12 cellular contexts compared by ENCODE assay signal in the genomic region with DNA sequence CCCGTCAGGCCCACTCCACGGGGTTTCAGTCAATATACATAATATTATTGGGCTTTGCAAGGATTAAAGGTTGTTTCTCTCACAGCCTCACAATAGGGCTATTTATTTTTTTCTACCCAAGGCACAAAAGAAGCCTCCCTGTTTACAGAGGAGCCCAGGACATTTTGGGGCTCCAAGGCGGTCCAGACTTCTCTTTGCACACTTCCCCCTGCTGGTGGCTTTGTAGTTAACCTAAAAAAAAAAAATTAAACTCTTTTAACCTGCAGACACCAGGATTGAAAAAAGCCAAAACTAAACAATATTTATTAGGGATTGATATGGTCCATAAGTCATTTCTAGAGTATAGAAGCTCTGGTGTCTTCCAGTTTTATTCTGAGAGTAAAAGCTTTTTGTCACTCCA.
DNase-seq lines count a peak whose midpoint lies in the region; ATAC-seq, FAIRE-seq and TF ChIP-seq lines count a peak whose summit lies in the region.
"Had no signal": no experiment of that assay in that cellular context is flagged by ENCODE, and none has a peak within 500 bp of the region (broad histone marks: within the 10 kb centered on the region; RNA-seq: fewer than 3 reads in every experiment).

No MANE protein-coding gene starts in this region.

- H3K27ac Mint-ChIP-seq in neural progenitor cell: no peak overlapping the region

- TF ChIP-seq CTCF in K562 (IDR thresholded peaks at IDR 0.05 in 2 of 3, conservative IDR thresholded peaks at IDR 0.05 in 1 of 3; ENCODE audit: insufficient read depth in 2 of 3, low read depth in 1 of 3, low read length in 3 of 3) (peak in 2 of 3 experiments; percentile 2 to 20; a peak in 1 of 6 replicates), neural progenitor cell (IDR thresholded peaks at IDR 0.05) (peak; percentile 61), prostate gland (IDR thresholded peaks at IDR 0.05) (no peak)

- no peaks in the 10 kb centered on the region for H3K9me1 ChIP-seq in K562 (ENCODE audit: control insufficient read depth, insufficient read depth, low read length)

- H3K27ac ChIP-seq in K562 (ENCODE audit: extremely low read depth, low read depth, low read length) (no peak overlapping the region), neural progenitor cell (no peak overlapping the region), prostate gland (no peak overlapping the region)

- H3K27me3 Mint-ChIP-seq in neural progenitor cell (ENCODE audit: insufficient read depth, low read depth): no peaks in the 10 kb centered on the region

- peaks cover 13% of the 10 kb centered on the region for H3K4me1 Mint-ChIP-seq in neural progenitor cell

- CTCF ChIA-PET in K562 (lab: Yijun Ruan, JAX; ENCODE audit: low intra/inter-chr PET ratio): no interaction called here

- in situ Hi-C loops in K562 (cut with MboI): no loop called here

- DNase-seq in DMS153 treated with DMSO at 0.1 percent for 48 hours (lab: John Stamatoyannopoulos, UW; ENCODE audit: unreplicated experiment): peak; percentile 84
- DNase-seq in NAMALWA (ENCODE audit: low spot score): peak; percentile 23
- DNase-seq in K562 (ENCODE audit: extremely low read depth in 1 of 4, low spot score in 3 of 4): peak in 1 of 4 experiments; percentile 2
- peak; percentile 67 for DNase-seq in neural progenitor cell (ENCODE audit: low spot score)
- DNase-seq in activated CD4-positive, alpha-beta T cell treated with anti-CD3 and anti-CD28 coated beads for 48 hours: no peak
- no peak for DNase-seq in prostate gland (ENCODE audit: low spot score)
- no peak for DNase-seq in epidermal melanocyte (ENCODE audit: insufficient read length, low spot score)
- DNase-seq: activated CD4-positive, CD25-positive, alpha-beta regulatory T cell treated with anti-CD3 and anti-CD28 coated beads, Interleukin-2, amount 50 U/mL, for 72 hours; aorta; DMS79; NCI-H226; retina had no signal

- H3K36me3 ChIP-seq in K562 (ENCODE audit: control insufficient read depth, insufficient read depth, low read length) (no peaks in the 10 kb centered on the region), neural progenitor cell (no peaks in the 10 kb centered on the region), prostate gland (no peaks in the 10 kb centered on the region)

- H3K27me3 ChIP-seq in K562 (ENCODE audit: control insufficient read depth in 2 of 2, insufficient read depth in 2 of 2, low read length in 2 of 2) (no peaks in the 10 kb centered on the region), neural progenitor cell (no peaks in the 10 kb centered on the region), prostate gland (replicated peaks; ENCODE audit: insufficient read depth) (no peaks in the 10 kb centered on the region)

- TF ChIP-seq RAD21 in K562 (CRISPR knock-in tag; conservative IDR thresholded peaks at IDR 0.05 in 1 of 2, IDR thresholded peaks at IDR 0.05 in 1 of 2): no peak

- H3K4me1 ChIP-seq in K562 (replicated peaks in 1 of 2; ENCODE audit: control insufficient read depth in 2 of 2, insufficient read depth in 2 of 2, low read length in 2 of 2) (no peaks in the 10 kb centered on the region), neural progenitor cell (peaks cover 8% of the 10 kb centered on the region), prostate gland (replicated peaks) (no peaks in the 10 kb centered on the region)

- ATAC-seq in K562: no peak

- H3K9me3 ChIP-seq in K562 (replicated peaks; ENCODE audit: control insufficient read depth, insufficient read depth, low read depth, low read length) (no peaks in the 10 kb centered on the region), neural progenitor cell (ENCODE audit: low read depth) (no peaks in the 10 kb centered on the region), prostate gland (no peaks in the 10 kb centered on the region)

- H3K4me3 Mint-ChIP-seq in neural progenitor cell: no peak overlapping the region

- H2AFZ ChIP-seq in K562 (ENCODE audit: low read depth, low read length): no peak overlapping the region
- no peak overlapping the region for H2AFZ ChIP-seq in neural progenitor cell (replicated peaks)

- peaks cover 9% of the 10 kb centered on the region for H3K9me3 Mint-ChIP-seq in neural progenitor cell

- whole genome bisulfite sequencing in K562 (ENCODE audit: insufficient coverage, low coverage, missing lambda C conversion rate): 0% methylated on average over 3 of the region's 3 CpGs
- 80% methylated on average over 3 of the region's 3 CpGs for WGBS in prostate gland

- H3K4me2 ChIP-seq in K562 (ENCODE audit: insufficient read depth, low read length) (no peak overlapping the region), neural progenitor cell (no peak overlapping the region)

- no peak overlapping the region for H3K9ac ChIP-seq in K562 (ENCODE audit: insufficient read depth in 1 of 2, low read depth in 2 of 2, low read length in 2 of 2)
- H3K9ac ChIP-seq in neural progenitor cell: no peak overlapping the region

- intact Hi-C loops in K562 (cut with micrococcal nuclease): no loop called here
- intact Hi-C loops in prostate gland (cut with DNase I): no loop called here

- no peaks in the 10 kb centered on the region for H4K20me1 ChIP-seq in K562 (replicated peaks; ENCODE audit: control insufficient read depth, insufficient read depth, low read length)
- H4K20me1 ChIP-seq in neural progenitor cell (ENCODE audit: low read depth): no peaks in the 10 kb centered on the region

- H3K79me2 ChIP-seq in K562 (ENCODE audit: control insufficient read depth, insufficient read depth, low read length) (no peaks in the 10 kb centered on the region), neural progenitor cell (ENCODE audit: low read depth) (no peaks in the 10 kb centered on the region)

- TF ChIP-seq EP300 in K562 (IDR thresholded peaks at IDR 0.05; ENCODE audit: low read length): no peak

- POLR2A ChIA-PET in K562 (lab: Yijun Ruan, JAX): no interaction called here

- TF ChIP-seq POLR2A in K562 (conservative IDR thresholded peaks at IDR 0.05) (no peak), prostate gland (IDR thresholded peaks at IDR 0.05) (no peak)

- H3K4me3 ChIP-seq in K562: no peak overlapping the region
- H3K4me3 ChIP-seq in neural progenitor cell: no peak overlapping the region
- no peak overlapping the region for H3K4me3 ChIP-seq in prostate gland

- no peak for FAIRE-seq in K562 (lab: Jason Lieb, UNC)

- H3F3A ChIP-seq in neural progenitor cell (ENCODE audit: low read depth): no peaks in the 10 kb centered on the region

- H3K36me3 Mint-ChIP-seq in neural progenitor cell: no peaks in the 10 kb centered on the region

- no TSS peak for BruUV-seq in K562 (replicated peaks; lab: Mats Ljungman, UMichigan)

TF ChIP-seq in K562, 482 proteins besides CTCF, POLR2A, EP300 and RAD21:
- TF ChIP-seq CHCHD3 (CRISPR knock-in tag; IDR thresholded peaks at IDR 0.05) (no peak), NFE2L1 (tag; IDR thresholded peaks at IDR 0.05; ENCODE audit: borderline replicate concordance, low read depth) (no peak), POLR2H (tag; IDR thresholded peaks at IDR 0.05; ENCODE audit: low read depth) (no peak), ARID1B (IDR thresholded peaks at IDR 0.05) (no peak), KDM1A (IDR thresholded peaks at IDR 0.05) (no peak), ELF4 (CRISPR knock-in tag; IDR thresholded peaks at IDR 0.05) (no peak)

Comparison
In these comparisons a context has a peak if more than half of its experiments do, and no peak if none do; other contexts are left out.
1. DNase-seq: peak in DMS153 treated with DMSO at 0.1 percent for 48 hours (single experiment), NAMALWA (single experiment) and neural progenitor cell (single experiment); none in activated CD4-positive, alpha-beta T cell treated with anti-CD3 and anti-CD28 coated beads for 48 hours (single experiment), prostate gland (single experiment) and epidermal melanocyte (single experiment).
2. CTCF ChIP-seq: peak in K562 (2 of 3) and neural progenitor cell (single experiment); none in prostate gland (0 of 4).